Comparison of ENCODE assay signal across 11 cellular contexts in the genomic region with DNA sequence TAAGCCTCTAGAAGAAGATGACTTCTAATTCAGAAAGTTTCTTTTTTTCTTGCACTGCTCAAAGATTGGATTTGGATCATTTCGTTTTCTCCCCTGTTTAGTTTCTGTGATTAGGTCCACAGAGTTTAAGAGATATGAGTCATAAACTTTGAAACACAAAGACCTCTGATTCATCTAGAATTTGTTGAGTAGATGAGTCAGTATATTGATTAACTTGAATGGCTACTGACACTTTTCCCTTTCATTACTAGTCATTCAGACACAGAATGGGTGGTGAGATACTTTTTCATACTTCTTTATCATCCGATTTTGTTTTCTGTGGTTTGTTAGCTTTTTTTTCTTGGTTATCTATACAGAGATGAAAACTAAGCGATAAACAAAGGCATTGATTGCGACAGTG.
DNase-seq lines count a peak whose midpoint lies in the region; ATAC-seq lines count a peak whose summit lies in the region.
"Had no signal": no experiment of that assay in that cellular context is flagged by ENCODE, and none has a peak within 500 bp of the region (broad histone marks: within the 10 kb centered on the region; RNA-seq: fewer than 3 reads in every experiment).

No MANE protein-coding gene starts in this region.

- DNase-seq in DMS53 (lab: John Stamatoyannopoulos, UW) (peak; percentile 18), DMS53 treated with DMSO at 0.1 percent for 48 hours (lab: John Stamatoyannopoulos, UW; ENCODE audit: unreplicated experiment) (no peak), fibroblast of peridontal ligament (ENCODE audit: extremely low read depth) (peak; percentile 3), HuH-7.5 (ENCODE audit: low spot score) (no peak), HK-2 (ENCODE audit: unreplicated experiment) (no peak)
- no peak for DNase-seq in stimulated activated naive CD4-positive, alpha-beta T cell (lab: John Stamatoyannopoulos, UW)
- DNase-seq: activated gamma-delta T cell, DMS79, mucosa of descending colon had no signal

- peak; percentile 95 for ATAC-seq in GM21717 (IDR thresholded peaks at IDR 0.05; ENCODE audit: unreplicated experiment)
- ATAC-seq in HG03354 (IDR thresholded peaks at IDR 0.05; ENCODE audit: poor library complexity, severe bottlenecking, unreplicated experiment), result peak; percentile 96
- ATAC-seq: mucosa of descending colon had no signal

Comparison
In these comparisons a context has a peak if more than half of its experiments do, and no peak if none do; other contexts are left out.
1. DNase-seq: peak in DMS53 (single experiment) and fibroblast of peridontal ligament (single experiment); none in DMS53 treated with DMSO at 0.1 percent for 48 hours (single experiment), stimulated activated naive CD4-positive, alpha-beta T cell (0 of 6), HuH-7.5 (single experiment) and HK-2 (single experiment).